ENCODE assay signal across 10 cellular contexts in the genomic region with DNA sequence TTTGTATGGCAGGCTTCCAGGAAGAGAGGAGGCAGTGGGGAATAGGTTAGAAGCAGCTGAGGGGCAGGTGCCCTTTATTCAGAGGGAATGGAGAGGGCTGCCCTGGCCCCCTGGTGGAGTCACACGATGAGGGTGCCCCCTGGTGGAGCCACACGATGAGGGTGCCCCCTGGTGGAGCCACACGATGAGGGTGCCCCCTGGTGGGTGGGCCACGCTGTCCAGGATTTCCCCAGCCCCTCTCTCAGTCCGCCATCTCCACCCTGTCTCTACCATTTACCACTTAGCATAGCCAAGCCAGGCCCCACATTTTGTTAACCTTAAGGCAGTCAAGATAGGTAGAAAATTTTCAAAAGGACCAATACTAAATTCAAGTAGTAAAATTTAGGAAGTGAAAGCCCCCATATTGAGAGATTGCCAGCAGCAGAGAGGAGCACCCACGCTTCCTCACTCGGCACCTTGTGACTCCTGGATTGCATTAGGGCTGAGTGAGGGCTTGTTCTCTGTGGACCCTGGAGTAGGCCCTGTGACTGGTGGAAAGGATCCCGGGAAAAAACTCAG. TPM values are rescaled to one million over a fixed set of nuclear protein-coding genes. Genes with fewer than 3 reads are reported as not detected.
DNase-seq lines count a peak whose midpoint lies in the region; ATAC-seq and TF ChIP-seq lines count a peak whose summit lies in the region.
"Had no signal": no experiment of that assay in that cellular context is flagged by ENCODE, and none has a peak within 500 bp of the region (broad histone marks: within the 10 kb centered on the region; RNA-seq: fewer than 3 reads in every experiment).

No MANE protein-coding gene starts in this region.

- 38 to 61% (median 53%) methylated on average over 7 to 8 of the region's 8 CpGs for WGBS in spleen, 5 donors

- no peak overlapping the region for H3K4me3 Mint-ChIP-seq in activated CD4-positive, alpha-beta memory T cell treated with anti-CD3 and anti-CD28 coated beads for 36 hours
- H3K4me3 Mint-ChIP-seq in activated T-helper 1 cell treated with anti-CD3 and anti-CD28 coated beads, Interleukin-12 subunit alpha, Interleukin-12 subunit beta, Interleukin-2, Interleukin-4 antibody, amounts not matched to agents 30 ng/mL and 10 ng/mL and 1 ng/mL, durations not matched to agents 14 hours and 24 hours and 36 hours = no peak overlapping the region
- H3K4me3 Mint-ChIP-seq: T-helper 1 cell treated with Interleukin-12 subunit alpha and Interleukin-12 subunit beta and Interleukin-4 antibody, amounts not matched to agents 30 μg/mL and 1 μg/mL, for 36 hours had no signal

- H3K4me3 ChIP-seq in Loucy (ENCODE audit: low read length, poor library complexity, severe bottlenecking) (no peak overlapping the region), fibroblast of villous mesenchyme (ENCODE audit: low read depth, low read length) (no peak overlapping the region), spleen (no peak overlapping the region)
- H3K4me3 ChIP-seq: skin epidermis had no signal

- ATAC-seq in GM21390 (IDR thresholded peaks at IDR 0.05; ENCODE audit: unreplicated experiment) = peak; percentile 66

- POLR2A ChIA-PET in activated CD4-positive, alpha-beta memory T cell treated with anti-CD3 and anti-CD28 coated beads for 36 hours (lab: Charles Lee) = no interaction called here

- H4K20me1 ChIP-seq in Loucy (ENCODE audit: insufficient read depth, low read length, poor library complexity, severe bottlenecking) = no peaks in the 10 kb centered on the region

- H3K4me1 ChIP-seq in Loucy (ENCODE audit: insufficient read depth, low read length, poor library complexity, severe bottlenecking) = no peaks in the 10 kb centered on the region
- peaks cover 0 to 14% (median 6%) of the 10 kb centered on the region in 6 donors for H3K4me1 ChIP-seq in spleen

- H3K9ac ChIP-seq in Loucy (ENCODE audit: low read depth, low read length, poor library complexity, severe bottlenecking) = peak overlapping the region; percentile 29

- peaks cover 3% of the 10 kb centered on the region for H3K9me3 Mint-ChIP-seq in activated CD4-positive, alpha-beta memory T cell treated with anti-CD3 and anti-CD28 coated beads for 36 hours
- H3K9me3 Mint-ChIP-seq in activated T-helper 1 cell treated with anti-CD3 and anti-CD28 coated beads, Interleukin-12 subunit alpha, Interleukin-12 subunit beta, Interleukin-2, Interleukin-4 antibody, amounts not matched to agents 30 ng/mL and 10 ng/mL and 1 ng/mL, durations not matched to agents 14 hours and 24 hours and 36 hours = peaks cover 3% of the 10 kb centered on the region
- H3K9me3 Mint-ChIP-seq: T-helper 1 cell treated with Interleukin-12 subunit alpha and Interleukin-12 subunit beta and Interleukin-4 antibody, amounts not matched to agents 30 μg/mL and 1 μg/mL, for 36 hours had no signal

- CTCF ChIA-PET in activated CD4-positive, alpha-beta memory T cell treated with anti-CD3 and anti-CD28 coated beads for 36 hours (lab: Charles Lee) = interaction anchor here (0.7 to 4.7 kb wide), 5 partner anchors 9 to 340 kb away, joined by 3 to 33 read pairs (median 5); a partner anchor contains a TSS

- no peaks in the 10 kb centered on the region for H3K4me1 Mint-ChIP-seq in activated CD4-positive, alpha-beta memory T cell treated with anti-CD3 and anti-CD28 coated beads for 36 hours (ENCODE audit: low read depth)
- H3K4me1 Mint-ChIP-seq in activated T-helper 1 cell treated with anti-CD3 and anti-CD28 coated beads, Interleukin-12 subunit alpha, Interleukin-12 subunit beta, Interleukin-2, Interleukin-4 antibody, amounts not matched to agents 30 ng/mL and 10 ng/mL and 1 ng/mL, durations not matched to agents 14 hours and 24 hours and 36 hours (ENCODE audit: low read depth) = no peaks in the 10 kb centered on the region

- intact Hi-C loops in activated CD4-positive, alpha-beta memory T cell treated with anti-CD3 and anti-CD28 coated beads for 36 hours (cut with micrococcal nuclease) = loop anchor here (1.0 to 5.0 kb wide), 2 partner anchors 237 to 340 kb away; a partner anchor contains a TSS
- intact Hi-C loops in spleen (cut with DNase I; ENCODE audit: low total_unique reads) = no loop called here
- intact Hi-C loops in activated T-helper 1 cell treated with anti-CD3 and anti-CD28 coated beads, Interleukin-12 subunit alpha, Interleukin-12 subunit beta, Interleukin-2, Interleukin-4 antibody, amounts not matched to agents 30 ng/mL and 10 ng/mL and 1 ng/mL, durations not matched to agents 14 hours and 24 hours and 36 hours (cut with micrococcal nuclease) = loop anchor here (1.0 kb wide), 1 partner anchor 340 kb away; no protein-coding TSS in a partner anchor

- H3K27me3 Mint-ChIP-seq in activated CD4-positive, alpha-beta memory T cell treated with anti-CD3 and anti-CD28 coated beads for 36 hours = no peaks in the 10 kb centered on the region
- peaks cover 11% of the 10 kb centered on the region for H3K27me3 Mint-ChIP-seq in activated T-helper 1 cell treated with anti-CD3 and anti-CD28 coated beads, Interleukin-12 subunit alpha, Interleukin-12 subunit beta, Interleukin-2, Interleukin-4 antibody, amounts not matched to agents 30 ng/mL and 10 ng/mL and 1 ng/mL, durations not matched to agents 14 hours and 24 hours and 36 hours (ENCODE audit: insufficient read depth)

- no peaks in the 10 kb centered on the region for H3K36me3 Mint-ChIP-seq in activated CD4-positive, alpha-beta memory T cell treated with anti-CD3 and anti-CD28 coated beads for 36 hours
- H3K36me3 Mint-ChIP-seq in activated T-helper 1 cell treated with anti-CD3 and anti-CD28 coated beads, Interleukin-12 subunit alpha, Interleukin-12 subunit beta, Interleukin-2, Interleukin-4 antibody, amounts not matched to agents 30 ng/mL and 10 ng/mL and 1 ng/mL, durations not matched to agents 14 hours and 24 hours and 36 hours (ENCODE audit: low read depth) = no peaks in the 10 kb centered on the region

- H3K9me2 ChIP-seq in Loucy (replicated peaks; ENCODE audit: low read depth, low read length) = no peaks in the 10 kb centered on the region

- no peak overlapping the region for H3K27ac ChIP-seq in spleen
- H3K27ac ChIP-seq: skin epidermis had no signal

- no peak overlapping the region for H3K4me2 ChIP-seq in Loucy (ENCODE audit: low read depth, low read length, poor library complexity, severe bottlenecking)

- TF ChIP-seq CTCF in Loucy (conservative IDR thresholded peaks at IDR 0.05; ENCODE audit: low read length) (peak; percentile 99), fibroblast of villous mesenchyme (IDR thresholded peaks at IDR 0.05; ENCODE audit: insufficient read depth, low read depth, low read length) (peak; percentile 75), spleen (IDR thresholded peaks at IDR 0.05 in 8 of 11, conservative IDR thresholded peaks at IDR 0.05 in 3 of 11) (peak in 8 of 11 experiments; percentile 23 to 83 (median 52))

- peak overlapping the region; percentile 68 for H2AFZ ChIP-seq in Loucy (ENCODE audit: low read length)

- peak; percentile 22 for DNase-seq in EH (ENCODE audit: low read depth)
- peak; percentile 58 for DNase-seq in activated CD4-positive, alpha-beta memory T cell treated with anti-CD3 and anti-CD28 coated beads for 36 hours
- DNase-seq in fibroblast of villous mesenchyme (ENCODE audit: low read depth) = peak; percentile 16
- DNase-seq in spleen = no peak
- DNase-seq in activated T-helper 1 cell treated with anti-CD3 and anti-CD28 coated beads, Interleukin-12 subunit alpha, Interleukin-12 subunit beta, Interleukin-2, Interleukin-4 antibody, amounts not matched to agents 30 ng/mL and 10 ng/mL and 1 ng/mL, durations not matched to agents 14 hours and 24 hours and 36 hours (ENCODE audit: low spot score) = no peak
- no peak for DNase-seq in effector CD4-positive, alpha-beta T cell

- H3K79me2 ChIP-seq in Loucy (ENCODE audit: insufficient read depth, low read length) = no peaks in the 10 kb centered on the region

- no peak for TF ChIP-seq POLR2A in spleen (IDR thresholded peaks at IDR 0.05)

- H3K36me3 ChIP-seq in Loucy (ENCODE audit: insufficient read depth, low read length) (no peaks in the 10 kb centered on the region), spleen (peaks cover 0 to 20% (median 0%) of the 10 kb centered on the region in 6 donors)

- no peak overlapping the region for H3K27ac Mint-ChIP-seq in activated CD4-positive, alpha-beta memory T cell treated with anti-CD3 and anti-CD28 coated beads for 36 hours
- no peak overlapping the region for H3K27ac Mint-ChIP-seq in activated T-helper 1 cell treated with anti-CD3 and anti-CD28 coated beads, Interleukin-12 subunit alpha, Interleukin-12 subunit beta, Interleukin-2, Interleukin-4 antibody, amounts not matched to agents 30 ng/mL and 10 ng/mL and 1 ng/mL, durations not matched to agents 14 hours and 24 hours and 36 hours
- H3K27ac Mint-ChIP-seq: T-helper 1 cell treated with Interleukin-12 subunit alpha and Interleukin-12 subunit beta and Interleukin-4 antibody, amounts not matched to agents 30 μg/mL and 1 μg/mL, for 36 hours had no signal

- no peaks in the 10 kb centered on the region for H3F3A ChIP-seq in Loucy (ENCODE audit: low read depth)

- H3K27me3 ChIP-seq in Loucy (ENCODE audit: insufficient read depth, low read length, poor library complexity, severe bottlenecking) (no peaks in the 10 kb centered on the region), spleen (replicated peaks in 1 of 7) (no peaks in the 10 kb centered on the region)

- H3K9me3 ChIP-seq in Loucy (ENCODE audit: insufficient read depth, low read depth, low read length) (no peaks in the 10 kb centered on the region), spleen (peaks cover 0 to 9% (median 6%) of the 10 kb centered on the region in 8 donors)

RNA-seq across cellular contexts. Expression of a gene that starts 10.4 kb away (rescaled TPM):
- under 1 TPM; 0.12 to 0.17 TPM for total RNA-seq in activated CD4-positive, alpha-beta memory T cell treated with anti-CD3 and anti-CD28 coated beads for 36 hours
- total RNA-seq in fibroblast of villous mesenchyme (0.43 and 0.64 TPM in 2 replicates), spleen (1 to 10 TPM in 4 of 7 donors, under 1 TPM in 3; 0.27 to 1.9 (median 1.2) TPM)
- polyA plus RNA-seq in spleen = under 1 TPM; 0.21 to 0.80 (median 0.26) TPM
- total RNA-seq in activated T-helper 1 cell treated with anti-CD3 and anti-CD28 coated beads, Interleukin-12 subunit alpha, Interleukin-12 subunit beta, Interleukin-2, Interleukin-4 antibody, amounts not matched to agents 30 ng/mL and 10 ng/mL and 1 ng/mL, durations not matched to agents 14 hours and 24 hours and 36 hours = not detected in 2 replicates

RNA-seq across cellular contexts. Expression of a gene that starts 41.2 kb away (rescaled TPM):
- 1 to 10 TPM; 6.5 to 7.2 TPM for total RNA-seq in activated CD4-positive, alpha-beta memory T cell treated with anti-CD3 and anti-CD28 coated beads for 36 hours
- total RNA-seq in fibroblast of villous mesenchyme (8.1 and 14.2 TPM in 2 replicates), spleen (10 to 100 TPM; 18.7 to 37.7 (median 32.4) TPM)
- polyA plus RNA-seq in spleen = 10 to 100 TPM; 12.8 to 26.5 (median 17.0) TPM
- total RNA-seq in activated T-helper 1 cell treated with anti-CD3 and anti-CD28 coated beads, Interleukin-12 subunit alpha, Interleukin-12 subunit beta, Interleukin-2, Interleukin-4 antibody, amounts not matched to agents 30 ng/mL and 10 ng/mL and 1 ng/mL, durations not matched to agents 14 hours and 24 hours and 36 hours = 3.1 and 4.8 TPM in 2 replicates

RNA-seq across cellular contexts. Expression of a gene that starts 41.4 kb away (rescaled TPM):
- total RNA-seq in activated CD4-positive, alpha-beta memory T cell treated with anti-CD3 and anti-CD28 coated beads for 36 hours = under 1 TPM in 1 of 2 experiments, not detected in 1; 0.40 TPM
- total RNA-seq in fibroblast of villous mesenchyme (0.43 and 0.64 TPM in 2 replicates), spleen (1 to 10 TPM in 1 of 7 donors, under 1 TPM in 2, not detected in 4; 0.60 to 1.2 (median 0.89) TPM)
- polyA plus RNA-seq in spleen = 1 to 10 TPM in 1 of 3 donors, under 1 TPM in 2; 0.35 to 1.3 (median 0.55) TPM
- not detected in 2 replicates for total RNA-seq in activated T-helper 1 cell treated with anti-CD3 and anti-CD28 coated beads, Interleukin-12 subunit alpha, Interleukin-12 subunit beta, Interleukin-2, Interleukin-4 antibody, amounts not matched to agents 30 ng/mL and 10 ng/mL and 1 ng/mL, durations not matched to agents 14 hours and 24 hours and 36 hours

Comparison
In these comparisons a context has a peak if more than half of its experiments do, and no peak if none do; other contexts are left out.
1. DNase-seq: peak in EH (single experiment), activated CD4-positive, alpha-beta memory T cell treated with anti-CD3 and anti-CD28 coated beads for 36 hours (single experiment) and fibroblast of villous mesenchyme (single experiment); none in spleen (single experiment), activated T-helper 1 cell treated with anti-CD3 and anti-CD28 coated beads, Interleukin-12 subunit alpha, Interleukin-12 subunit beta, Interleukin-2, Interleukin-4 antibody, amounts not matched to agents 30 ng/mL and 10 ng/mL and 1 ng/mL, durations not matched to agents 14 hours and 24 hours and 36 hours (single experiment) and effector CD4-positive, alpha-beta T cell (single experiment).
2. Peak in every context shown above with its lines, with median percentiles within 50 percentile points of each other: CTCF ChIP-seq.